Comparison of ENCODE assay signal across 10 cellular contexts in genomic region chr1:30743584-30744059, GRCh38. TPM values are rescaled to one million over a fixed set of nuclear protein-coding genes. Genes with fewer than 3 reads are reported as not detected.
A peak's percentile ranks its signal among the peaks of the same experiment; 100 is the strongest.
DNase-seq lines count a peak whose midpoint lies in the region; ATAC-seq, FAIRE-seq and TF ChIP-seq lines count a peak whose summit lies in the region.
"Had no signal": no experiment of that assay in that cellular context is flagged by ENCODE, and none has a peak within 500 bp of the region (broad histone marks: within the 10 kb centered on the region; RNA-seq: fewer than 3 reads in every experiment).

No MANE protein-coding gene starts in this region.

- H3K27me3 ChIP-seq in brain microvascular endothelial cell (replicated peaks), result peaks cover 9% of the 10 kb centered on the region
- H3K27me3 ChIP-seq: adrenal gland had no signal

- in situ Hi-C loops in brain microvascular endothelial cell (cut with HindIII; ENCODE audit: low pct_ligation_motif_present, low sequenced_read_pairs), result no loop called here

- POLR2A ChIA-PET in A549 (lab: Yijun Ruan, JAX), result no interaction called here

- FAIRE-seq in A549 (lab: Jason Lieb, UNC), result no peak

- no peak overlapping the region for H3K4me2 ChIP-seq in A549

- peaks cover 7% of the 10 kb centered on the region; the same call in 2 of the 3 replicates for H3K4me1 ChIP-seq in A549
- H3K4me1 ChIP-seq: parathyroid adenoma had no signal

- H3K9me3 ChIP-seq in A549, result no peaks in the 10 kb centered on the region
- H3K9me3 ChIP-seq: adrenal gland had no signal

- peak overlapping the region; percentile 94 to 100 (median 98) for H3K27ac Mint-ChIP-seq in naive B cell

- no peak overlapping the region for H3K4me3 ChIP-seq in A549
- no peak overlapping the region for H3K4me3 ChIP-seq in brain microvascular endothelial cell (ENCODE audit: low read depth, low read length)
- H3K4me3 ChIP-seq: adrenal gland had no signal

- no peaks in the 10 kb centered on the region for H3K27me3 Mint-ChIP-seq in naive B cell

- TF ChIP-seq EP300 in A549 (IDR thresholded peaks at IDR 0.05), result no peak

- no peak overlapping the region for H3K27ac ChIP-seq in A549
- no peak overlapping the region for H3K27ac ChIP-seq in brain microvascular endothelial cell
- H3K27ac ChIP-seq: parathyroid adenoma had no signal

- H3K4me1 Mint-ChIP-seq in naive B cell, result peaks cover 91 to 100% (median 99%) of the 10 kb centered on the region in 3 donors

- no peak for TF ChIP-seq CTCF in A549 (IDR thresholded peaks at IDR 0.05)
- no peak for TF ChIP-seq CTCF in brain microvascular endothelial cell (IDR thresholded peaks at IDR 0.05; ENCODE audit: low read depth, low read length, missing control alignments)

- DNase-seq in A549 (ENCODE audit: low read depth in 1 of 2, low spot score in 1 of 2) (no peak), NCI-H1694 (lab: John Stamatoyannopoulos, UW) (peak; percentile 89), naive B cell (peak; percentile 76), HuH-7 (ENCODE audit: low spot score) (no peak), brain microvascular endothelial cell (no peak), NCI-H2081 (lab: John Stamatoyannopoulos, UW) (no peak)
- DNase-seq in activated T-cell treated with anti-CD3 and anti-CD28 coated beads, Interleukin-2, amount 50 U/mL, for 1 hour, result peak; percentile 58

- H3K9me3 Mint-ChIP-seq in naive B cell, result peaks cover 0 to 5% (median 0%) of the 10 kb centered on the region in 7 donors

- H3K4me3 Mint-ChIP-seq in naive B cell, result peak overlapping the region; percentile 76 to 100 (median 96)

- H3K36me3 ChIP-seq in brain microvascular endothelial cell (replicated peaks), result no peaks in the 10 kb centered on the region

- CTCF ChIA-PET in A549 (lab: Yijun Ruan, JAX), result interaction anchor here (0.7 to 2.5 kb wide), 3 partner anchors 24 to 58 kb away, joined by 3 to 9 read pairs (median 4); no protein-coding TSS in a partner anchor

- no peak for TF ChIP-seq POLR2A in A549 (IDR thresholded peaks at IDR 0.05; ENCODE audit: low read length)

- 56% methylated on average over 4 of the region's 4 CpGs for WGBS in A549 (ENCODE audit: missing lambda C conversion rate)

- H3K36me3 Mint-ChIP-seq in naive B cell, result peaks cover 38 to 62% of the 10 kb centered on the region in 2 donors

- TF ChIP-seq RAD21 in A549 (conservative IDR thresholded peaks at IDR 0.05 in 1 of 2, IDR thresholded peaks at IDR 0.05 in 1 of 2), result no peak

- no peak for ATAC-seq in A549
- peak; percentile 29 for ATAC-seq in GM19023 (IDR thresholded peaks at IDR 0.05; ENCODE audit: unreplicated experiment)
- ATAC-seq in naive B cell (ENCODE audit: low read depth in 2 of 2), result peak; percentile 77 to 83

TF ChIP-seq in A549, 52 proteins besides CTCF, POLR2A, EP300 and RAD21:
- 0 out of 2 replicates have a peak, but pooled peaks have one; percentile 24 for TF ChIP-seq KDM1A (IDR thresholded peaks at IDR 0.05; ENCODE audit: low read depth)
- TF ChIP-seq ZFP36 (IDR thresholded peaks at IDR 0.05; ENCODE audit: borderline replicate concordance, partially characterized antibody), result no peak
TF ChIP-seq in A549: peak in this region for 1.

RNA-seq across cellular contexts. Expression of gene LAPTM5, which starts 14.0 kb away (rescaled TPM):
- polyA plus RNA-seq in A549 (2011; rRNA removed) (0.20 and 0.22 TPM in 2 replicates), A549 (2017; fragmentation: RNase III; extraction: RNeasy Plus Mini Kit Qiagen cat#74134 plus additional on column Dnase treatment) (0.06 to 0.26 TPM (median 0.09 TPM) in 3 replicates), naive B cell (ENCODE audit: low read depth in 6 of 6) (1,000 to 10,000 TPM; 1,442 to 2,525 (median 1,701) TPM)
- polyA plus RNA-seq in A549 (2012; cell fraction: cytosol; rRNA removed), result 0.15 and 0.17 TPM in 2 replicates
- polyA plus RNA-seq in A549 (2012; cell fraction: nucleus; rRNA removed), result 0.11 and 0.12 TPM in 2 replicates
- polyA minus RNA-seq in A549 (2011; rRNA and poly(A)+ RNA removed), result 0.29 and 0.63 TPM in 2 replicates

RNA-seq across cellular contexts. Expression of gene MATN1, which starts 20.2 kb away (rescaled TPM):
- polyA plus RNA-seq in A549 (2011; rRNA removed) (0.05 TPM in 1 of 2 replicates, not detected in the other), A549 (2017; fragmentation: RNase III; extraction: RNeasy Plus Mini Kit Qiagen cat#74134 plus additional on column Dnase treatment) (0.05 to 0.17 TPM (median 0.10 TPM) in 3 replicates), naive B cell (ENCODE audit: low read depth in 6 of 6) (1 to 10 TPM in 2 of 6 donors, under 1 TPM in 4; 0.21 to 3.1 (median 0.39) TPM)
- polyA plus RNA-seq in A549 (2012; cell fraction: cytosol; rRNA removed), result 0.04 and 0.07 TPM in 2 replicates
- polyA plus RNA-seq in A549 (2012; cell fraction: nucleus; rRNA removed), result 0.31 and 0.59 TPM in 2 replicates
- polyA minus RNA-seq in A549 (2011; rRNA and poly(A)+ RNA removed), result 0.10 TPM in 1 of 2 replicates, not detected in the other

Comparison
In these comparisons a context has a peak if more than half of its experiments do, and no peak if none do; other contexts are left out.
1. ATAC-seq: peak in GM19023 (single experiment) and naive B cell (2 of 2); none in A549 (0 of 2).
2. DNase-seq: peak in NCI-H1694 (single experiment), activated T-cell treated with anti-CD3 and anti-CD28 coated beads, Interleukin-2, amount 50 U/mL, for 1 hour (single experiment) and naive B cell (single experiment); none in A549 (0 of 2), HuH-7 (single experiment), brain microvascular endothelial cell (single experiment) and NCI-H2081 (0 of 2).
3. RNA of gene LAPTM5, which starts 14.0 kb away (polyA plus RNA-seq): 1,442 to 2,525 TPM in naive B cell; 0.06 to 0.26 TPM in A549; every median in the first group is over 1,000 times any median in the second.